8 cellular contexts compared by ENCODE assay signal in genomic region chr2:134460583-134460998, GRCh38.
DNase-seq lines count a peak whose midpoint lies in the region; ATAC-seq, FAIRE-seq and TF ChIP-seq lines count a peak whose summit lies in the region.

No MANE protein-coding gene starts in this region.

- 46% methylated on average over 8 of the region's 8 CpGs; no CpG with 5 or more reads in 1 of the 2 experiments for WGBS in H1 (ENCODE audit: extremely low coverage in 1 of 2, insufficient coverage in 1 of 2, insufficient read length in 1 of 2, insufficient replicate concordance in 2 of 2, low coverage in 1 of 2, low lambda C conversion rate in 2 of 2, missing lambda C conversion rate in 1 of 2), 2 experiments

- H2BK20ac ChIP-seq in H1 (ENCODE audit: low read length): no peak overlapping the region

- H3K36me3 ChIP-seq in A673 (ENCODE audit: insufficient read depth, low read length, poor library complexity, severe bottlenecking) (no peaks in the 10 kb centered on the region), H1 (ENCODE audit: control insufficient read depth in 2 of 4, insufficient read depth in 4 of 4, low read length in 3 of 4) (no peaks in the 10 kb centered on the region)

- no peak overlapping the region for H4K5ac ChIP-seq in H1 (ENCODE audit: insufficient read length, low read depth, low read length)

- no peak overlapping the region for H3K18ac ChIP-seq in H1 (ENCODE audit: extremely low read depth, low read length)

- H4K91ac ChIP-seq in H1 (replicated peaks; ENCODE audit: insufficient read length, low read length): no peak overlapping the region

- H2BK15ac ChIP-seq in H1 (ENCODE audit: low read length): no peak overlapping the region

- H3K4ac ChIP-seq in H1 (replicated peaks; ENCODE audit: insufficient read length, low read depth, low read length): no peak overlapping the region

- no peak overlapping the region for H3K23ac ChIP-seq in H1 (ENCODE audit: insufficient read length)

- CTCF ChIA-PET in A673 (lab: Charles Lee): interaction anchor here (0.9 kb wide), 1 partner anchor 10 kb away, joined by 3 read pairs; no protein-coding TSS in a partner anchor
- CTCF ChIA-PET in H1 (lab: Charles Lee; ENCODE audit: partially characterized antibody): interaction anchor here (0.7 to 3.4 kb wide), 46 partner anchors 8 to 534 kb away, joined by 3 to 55 read pairs (median 4); no protein-coding TSS in a partner anchor

- H4K8ac ChIP-seq in H1 (ENCODE audit: extremely low read depth, insufficient read depth, low read length): no peak overlapping the region

- H2BK12ac ChIP-seq in H1 (ENCODE audit: low read depth, low read length): no peak overlapping the region

- peak overlapping the region; percentile 29 for H3K27ac Mint-ChIP-seq in T-helper 17 cell

- TF ChIP-seq CTCF in A673 (conservative IDR thresholded peaks at IDR 0.05; ENCODE audit: low read depth, low read length) (peak; percentile 60), GM12873 (IDR thresholded peaks at IDR 0.05; ENCODE audit: insufficient read depth, low read depth, low read length, missing control alignments) (peak; percentile 88), H1 (IDR thresholded peaks at IDR 0.05; ENCODE audit: control extremely low read depth in 1 of 3, insufficient read depth in 1 of 3, low read depth in 1 of 3, low read length in 3 of 3) (peak in 2 of 3 experiments; percentile 91 to 95; a peak in 3 of 4 replicates)

- TF ChIP-seq RAD21 in H1 (IDR thresholded peaks at IDR 0.05 in 1 of 2, conservative IDR thresholded peaks at IDR 0.05 in 1 of 2; ENCODE audit: low read depth in 2 of 2, low read length in 2 of 2): peak; percentile 97 to 99

- H2BK120ac ChIP-seq in H1 (replicated peaks; ENCODE audit: low read depth, low read length): no peak overlapping the region

- H3K9me3 ChIP-seq in A673 (ENCODE audit: low read depth, low read length, poor library complexity, severe bottlenecking): no peaks in the 10 kb centered on the region
- H3K9me3 ChIP-seq in T-helper 17 cell (ENCODE audit: control insufficient read depth, low read length, poor library complexity, severe bottlenecking): no peaks in the 10 kb centered on the region
- no peaks in the 10 kb centered on the region for H3K9me3 ChIP-seq in H1 (ENCODE audit: insufficient read depth in 2 of 2, low read depth in 1 of 2, low read length in 1 of 2)

- H3K4me2 ChIP-seq in H1 (ENCODE audit: insufficient read depth in 1 of 2, low read depth in 2 of 2, low read length in 2 of 2): no peak overlapping the region

- peak; percentile 37 for DNase-seq in A673 (ENCODE audit: low spot score)
- DNase-seq in NCI-H1105 treated with DMSO at 0.1 percent for 48 hours (lab: John Stamatoyannopoulos, UW): peak; percentile 62
- DNase-seq in T-helper 17 cell: peak in 1 of 3 donors; percentile 14
- DNase-seq in H1 (ENCODE audit: low read depth in 1 of 2, low spot score in 2 of 2): peak; percentile 69 to 80
- DNase-seq in medulla oblongata (ENCODE audit: extremely low spot score): peak; percentile 70
- DNase-seq in ureter (ENCODE audit: low spot score): peak; percentile 69

- H3K4me1 Mint-ChIP-seq in T-helper 17 cell: peaks cover 4% of the 10 kb centered on the region

- H3K4me3 ChIP-seq in A673 (ENCODE audit: low read depth, low read length, poor library complexity, severe bottlenecking) (no peak overlapping the region), H1 (ENCODE audit: extremely low read depth in 1 of 4, insufficient read depth in 2 of 4, low read depth in 3 of 4, low read length in 4 of 4) (no peak overlapping the region)

- ATAC-seq in HG02588 (IDR thresholded peaks at IDR 0.05; ENCODE audit: unreplicated experiment): peak; percentile 84
- ATAC-seq in T-helper 17 cell: peak; percentile 59

- no peak for TF ChIP-seq POLR2A in H1 (IDR thresholded peaks at IDR 0.05; ENCODE audit: control extremely low read depth in 1 of 2, low read depth in 2 of 2, low read length in 2 of 2)

- no peaks in the 10 kb centered on the region for H3K4me1 ChIP-seq in A673 (ENCODE audit: insufficient read depth, low read length, poor library complexity, severe bottlenecking)
- peaks cover 0 to 4% (median 0%) of the 10 kb centered on the region in 4 experiments; a peak in 3 of 7 replicates for H3K4me1 ChIP-seq in H1 (replicated peaks in 1 of 4; ENCODE audit: control insufficient read depth in 3 of 4, insufficient read depth in 4 of 4, low read length in 3 of 4)

- POLR2A ChIA-PET in A673 (lab: Charles Lee; ENCODE audit: low non-redundant PET) (no interaction called here), H1 (lab: Charles Lee; ENCODE audit: partially characterized antibody) (no interaction called here)

- H4K20me1 ChIP-seq in H1 (replicated peaks in 1 of 2; ENCODE audit: control insufficient read depth in 1 of 2, insufficient read depth in 2 of 2, low read length in 2 of 2): no peaks in the 10 kb centered on the region

- no peak overlapping the region for H3K9ac ChIP-seq in H1 (replicated peaks in 1 of 4; ENCODE audit: extremely low read depth in 1 of 4, low read depth in 3 of 4, low read length in 3 of 4)

- H3K27ac ChIP-seq in A673 (ENCODE audit: low read depth, low read length, poor library complexity, severe bottlenecking) (no peak overlapping the region), H1 (ENCODE audit: low read depth, low read length) (no peak overlapping the region)

- H3K56ac ChIP-seq in H1 (replicated peaks; ENCODE audit: insufficient read length, low read depth, low read length): no peak overlapping the region

- no TSS peak for BruUV-seq in A673 (replicated peaks; lab: Mats Ljungman, UMichigan)

- H2AK5ac ChIP-seq in H1 (ENCODE audit: low read depth, low read length): no peak overlapping the region

- peak; percentile 58 for FAIRE-seq in H1 (lab: Jason Lieb, UNC)

- H3K79me1 ChIP-seq in H1 (ENCODE audit: low read depth, low read length): no peaks in the 10 kb centered on the region

- no peaks in the 10 kb centered on the region for H3K23me2 ChIP-seq in H1 (ENCODE audit: low read depth, low read length)

- H3K79me2 ChIP-seq in H1 (ENCODE audit: control insufficient read depth in 1 of 2, insufficient read depth in 2 of 2, low read length in 2 of 2): no peaks in the 10 kb centered on the region

- H2AFZ ChIP-seq in H1 (ENCODE audit: low read length): no peak overlapping the region

- no peak for TF ChIP-seq EP300 in H1 (IDR thresholded peaks at IDR 0.05; ENCODE audit: borderline replicate concordance in 1 of 2, low read depth in 2 of 2, low read length in 2 of 2)

- H3K4me3 Mint-ChIP-seq in T-helper 17 cell: no peak overlapping the region

- H3K36me3 Mint-ChIP-seq in T-helper 17 cell (ENCODE audit: low read depth): peaks cover 2% of the 10 kb centered on the region

- H2BK5ac ChIP-seq in H1 (ENCODE audit: low read depth, low read length): no peak overlapping the region

- no peak overlapping the region for H3K14ac ChIP-seq in H1 (ENCODE audit: insufficient read length)

- no peaks in the 10 kb centered on the region for H3K27me3 Mint-ChIP-seq in T-helper 17 cell

- intact Hi-C loops in A673 (cut with micrococcal nuclease; ENCODE audit: unreplicated experiment): no loop called here

- H3K27me3 ChIP-seq in A673 (replicated peaks; ENCODE audit: insufficient read depth, low read depth, low read length, poor library complexity) (no peaks in the 10 kb centered on the region), H1 (replicated peaks in 1 of 4; ENCODE audit: control insufficient read depth in 3 of 4, extremely low read depth in 1 of 4, insufficient read depth in 3 of 4, low read length in 3 of 4) (no peaks in the 10 kb centered on the region)

TF ChIP-seq in H1, 55 proteins besides CTCF, POLR2A, EP300 and RAD21:
- peak; percentile 25 for TF ChIP-seq CTBP2 (IDR thresholded peaks at IDR 0.05; ENCODE audit: borderline replicate concordance, insufficient read depth, insufficient read length, low read length)
- no peak for TF ChIP-seq POLR2AphosphoS5 (IDR thresholded peaks at IDR 0.05; ENCODE audit: low read depth, low read length)
- peak in 1 of 2 experiments; percentile 92; a peak in 2 of 4 replicates for TF ChIP-seq SIN3A (conservative IDR thresholded peaks at IDR 0.05 in 1 of 2, IDR thresholded peaks at IDR 0.05 in 1 of 2; ENCODE audit: low read depth in 1 of 2, low read length in 2 of 2)
- TF ChIP-seq TCF12 (IDR thresholded peaks at IDR 0.05; ENCODE audit: low read depth, low read length): 0 out of 2 replicates have a peak, but pooled peaks have one; percentile 59
- TF ChIP-seq SP4 (IDR thresholded peaks at IDR 0.05; ENCODE audit: low read length): no peak
- 0 out of 2 replicates have a peak, but pooled peaks have one; percentile 46 for TF ChIP-seq MAX (IDR thresholded peaks at IDR 0.05)
- 0 out of 2 replicates have a peak, but pooled peaks have one; percentile 17 for TF ChIP-seq CREB1 (IDR thresholded peaks at IDR 0.05)
- TF ChIP-seq RFX5 (IDR thresholded peaks at IDR 0.05; ENCODE audit: borderline replicate concordance, low read depth, low read length): no peak
